9 cellular contexts compared by ENCODE assay signal in the genomic region with DNA sequence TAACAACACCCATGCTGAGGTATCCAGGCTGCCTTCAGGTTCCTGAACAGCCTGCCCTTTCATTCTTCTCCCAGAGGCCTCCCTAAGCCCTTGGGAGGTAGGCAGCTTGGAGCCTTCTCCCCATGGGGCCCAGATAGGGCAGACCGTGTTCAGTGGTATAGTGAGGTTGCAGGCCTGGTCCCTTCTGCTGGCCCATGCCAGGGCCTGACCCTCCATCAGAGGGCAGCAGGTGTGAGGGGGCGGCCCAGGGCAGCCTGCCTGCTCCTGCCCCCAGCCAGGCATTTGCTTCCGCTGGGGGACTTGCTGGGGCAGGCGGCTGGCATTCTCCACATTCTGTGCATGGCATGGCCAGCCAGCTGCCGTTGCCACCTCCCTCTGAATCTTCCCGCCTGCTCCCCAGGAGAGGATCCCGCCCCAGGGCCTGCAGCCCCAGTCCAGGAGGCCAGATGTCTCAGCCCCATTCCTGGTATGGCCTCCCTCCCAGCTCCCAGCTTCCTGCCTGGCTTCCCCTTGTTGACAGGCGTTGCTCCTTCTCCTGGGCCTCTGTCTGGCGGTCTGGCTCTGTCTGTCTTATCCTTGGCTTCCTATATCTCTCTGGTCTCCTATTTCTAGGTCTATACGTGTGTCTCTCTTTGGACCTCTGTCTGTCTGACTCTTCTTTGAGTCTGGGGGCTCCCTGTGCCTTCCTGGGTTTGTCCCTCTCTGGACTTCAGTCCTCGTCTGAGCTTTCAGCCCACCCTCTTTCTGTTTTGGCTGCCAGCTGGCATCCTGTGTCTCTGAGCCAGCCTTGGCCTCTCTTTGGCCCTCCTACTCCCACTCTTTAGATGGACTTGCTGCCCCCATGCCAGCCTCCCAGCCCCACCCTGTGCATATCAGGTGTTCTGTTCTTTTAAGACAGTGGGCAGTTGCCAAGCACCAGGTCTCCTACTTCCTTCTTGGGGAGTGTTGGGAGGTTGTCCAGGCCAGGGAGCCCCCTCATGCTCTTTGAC. TPM values are rescaled to one million over a fixed set of nuclear protein-coding genes. Genes with fewer than 3 reads are reported as not detected.
DNase-seq lines count a peak whose midpoint lies in the region; ATAC-seq and TF ChIP-seq lines count a peak whose summit lies in the region.
"Had no signal": no experiment of that assay in that cellular context is flagged by ENCODE, and none has a peak within 500 bp of the region (broad histone marks: within the 10 kb centered on the region; RNA-seq: fewer than 3 reads in every experiment).

No MANE protein-coding gene starts in this region.

- peak; percentile 90 for DNase-seq in DMS 273 treated with DMSO at 0.1 percent for 48 hours (lab: John Stamatoyannopoulos, UW)
- peak; percentile 72 for DNase-seq in NCI-H446 treated with DMSO at 0.1 percent for 48 hours (lab: John Stamatoyannopoulos, UW)
- no peak for DNase-seq in progenitor cell of endocrine pancreas (ENCODE audit: low spot score, unreplicated experiment)
- DNase-seq in NCI-H187 treated with DMSO at 0.1 percent for 48 hours (lab: John Stamatoyannopoulos, UW): no peak
- DNase-seq in SW480 (ENCODE audit: low spot score): no peak
- DNase-seq in brain microvascular endothelial cell: no peak

- H3K36me3 ChIP-seq in brain microvascular endothelial cell (replicated peaks): peaks cover 26% of the 10 kb centered on the region

- in situ Hi-C loops in brain microvascular endothelial cell (cut with HindIII; ENCODE audit: low pct_ligation_motif_present, low sequenced_read_pairs): no loop called here

- no peak overlapping the region for H3K27ac Mint-ChIP-seq in progenitor cell of endocrine pancreas

- peak; percentile 0 for ATAC-seq in esophagus mucosa
- no peak for ATAC-seq in GM18517 (IDR thresholded peaks at IDR 0.05; ENCODE audit: unreplicated experiment)

- peaks cover 25% of the 10 kb centered on the region for H3K4me1 Mint-ChIP-seq in progenitor cell of endocrine pancreas (ENCODE audit: low read depth)

- H3K36me3 Mint-ChIP-seq in progenitor cell of endocrine pancreas (ENCODE audit: insufficient read depth): peaks cover 8% of the 10 kb centered on the region

- no peak overlapping the region for H3K27ac ChIP-seq in brain microvascular endothelial cell

- no peak overlapping the region for H3K4me3 ChIP-seq in brain microvascular endothelial cell (ENCODE audit: low read depth, low read length)

- TF ChIP-seq CTCF in progenitor cell of endocrine pancreas (IDR thresholded peaks at IDR 0.05; ENCODE audit: unreplicated experiment) (no peak), brain microvascular endothelial cell (IDR thresholded peaks at IDR 0.05; ENCODE audit: low read depth, low read length, missing control alignments) (no peak)

- peak overlapping the region; percentile 89 for H3K4me3 Mint-ChIP-seq in progenitor cell of endocrine pancreas (ENCODE audit: low read depth)
- H3K4me3 Mint-ChIP-seq: central memory CD8-positive, alpha-beta T cell had no signal

- no peaks in the 10 kb centered on the region for H3K27me3 ChIP-seq in brain microvascular endothelial cell (replicated peaks)

- H3K9me3 Mint-ChIP-seq in progenitor cell of endocrine pancreas (ENCODE audit: low read depth): no peaks in the 10 kb centered on the region
- H3K9me3 Mint-ChIP-seq: central memory CD8-positive, alpha-beta T cell had no signal

- H3K27me3 Mint-ChIP-seq in progenitor cell of endocrine pancreas: no peaks in the 10 kb centered on the region
- H3K27me3 Mint-ChIP-seq: central memory CD8-positive, alpha-beta T cell had no signal

RNA-seq across cellular contexts. Expression of a gene that starts 9.1 kb away (rescaled TPM):
- total RNA-seq in esophagus mucosa (31.4 TPM), progenitor cell of endocrine pancreas (86.0 and 87.2 TPM in 2 replicates)

RNA-seq across cellular contexts. Expression of a gene that starts 23.2 kb away (rescaled TPM):
- 21.5 TPM for total RNA-seq in esophagus mucosa
- total RNA-seq in progenitor cell of endocrine pancreas: 106 and 111 TPM in 2 replicates

RNA-seq across cellular contexts. Expression of a gene that starts 23.8 kb away (rescaled TPM):
- total RNA-seq in esophagus mucosa (0.84 TPM), progenitor cell of endocrine pancreas (3.2 and 3.4 TPM in 2 replicates)

RNA-seq across cellular contexts. Expression of a gene that starts 24.3 kb away (rescaled TPM):
- total RNA-seq in esophagus mucosa (32.5 TPM), progenitor cell of endocrine pancreas (144 and 157 TPM in 2 replicates)

RNA-seq across cellular contexts. Expression of a gene that starts 35.0 kb away (rescaled TPM):
- 0.20 TPM for total RNA-seq in esophagus mucosa
- total RNA-seq in progenitor cell of endocrine pancreas: 1.9 and 2.0 TPM in 2 replicates

Comparison
In these comparisons a context has a peak if more than half of its experiments do, and no peak if none do; other contexts are left out.
1. DNase-seq: peak in DMS 273 treated with DMSO at 0.1 percent for 48 hours (single experiment) and NCI-H446 treated with DMSO at 0.1 percent for 48 hours (single experiment); none in progenitor cell of endocrine pancreas (single experiment), NCI-H187 treated with DMSO at 0.1 percent for 48 hours (single experiment), SW480 (single experiment) and brain microvascular endothelial cell (single experiment).